Comparison of ENCODE assay signal across 11 cellular contexts in the genomic region with DNA sequence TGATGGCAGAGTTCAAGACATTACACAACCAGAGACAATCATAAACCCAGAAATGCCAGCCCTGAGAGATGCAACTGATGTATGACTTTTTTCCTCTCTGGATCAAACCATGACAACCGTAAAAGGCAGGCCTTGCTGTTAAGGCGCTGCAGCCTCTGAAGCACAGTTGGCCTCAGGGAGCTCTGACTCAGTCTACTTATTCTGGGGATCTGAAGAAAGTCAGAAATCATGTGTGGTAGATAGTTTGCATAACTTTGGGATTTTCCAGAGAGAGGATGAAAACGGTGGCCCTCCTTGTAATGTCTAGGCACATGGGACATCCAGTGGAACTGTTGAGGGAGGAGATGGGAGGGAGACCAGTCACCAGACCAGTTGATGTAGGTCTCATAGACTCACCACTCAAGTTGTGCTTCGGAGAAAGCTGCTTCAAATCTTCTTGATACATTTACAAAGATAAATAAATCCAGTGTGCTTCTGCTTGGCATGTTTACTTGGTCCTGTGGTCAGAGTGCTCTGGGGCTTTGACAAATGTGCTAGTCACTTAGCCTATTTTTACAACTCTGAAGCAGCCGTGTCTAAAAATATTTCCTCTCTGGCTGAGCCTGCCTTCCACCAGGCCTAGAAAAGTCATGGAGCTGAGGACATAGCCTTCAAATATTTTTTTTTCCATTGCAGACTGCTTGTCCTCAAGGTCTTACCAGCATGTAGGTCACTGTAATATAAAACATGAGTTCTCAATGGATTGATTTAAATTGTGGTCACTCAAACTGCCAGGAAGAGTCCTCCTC. TPM values are rescaled to one million over a fixed set of nuclear protein-coding genes. Genes with fewer than 3 reads are reported as not detected.
DNase-seq lines count a peak whose midpoint lies in the region; ATAC-seq and TF ChIP-seq lines count a peak whose summit lies in the region.
"Had no signal": no experiment of that assay in that cellular context is flagged by ENCODE, and none has a peak within 500 bp of the region (broad histone marks: within the 10 kb centered on the region; RNA-seq: fewer than 3 reads in every experiment).

No MANE protein-coding gene starts in this region.

- H3K36me3 Mint-ChIP-seq in osteocyte (ENCODE audit: unreplicated experiment), result peaks cover 5% of the 10 kb centered on the region

- H3K27me3 Mint-ChIP-seq in osteocyte (ENCODE audit: unreplicated experiment), result no peaks in the 10 kb centered on the region
- H3K27me3 Mint-ChIP-seq: CD8-positive, alpha-beta memory T cell; IgD-negative memory B cell had no signal

- no peak for ATAC-seq in GM18498 (IDR thresholded peaks at IDR 0.05; ENCODE audit: unreplicated experiment)

- peaks cover 78% of the 10 kb centered on the region for H3K4me1 ChIP-seq in BLaER1

- peak overlapping the region; percentile 57; the same call in 1 of the 2 replicates for H3K9ac ChIP-seq in BLaER1

- peak overlapping the region; percentile 93 for H3K27ac Mint-ChIP-seq in osteocyte (ENCODE audit: unreplicated experiment)
- H3K27ac Mint-ChIP-seq: IgD-negative memory B cell had no signal

- H3K4me1 Mint-ChIP-seq in osteocyte (ENCODE audit: unreplicated experiment), result peaks cover 34% of the 10 kb centered on the region

- peaks cover 70% of the 10 kb centered on the region for H3K36me3 ChIP-seq in BLaER1

- H3K9me3 Mint-ChIP-seq in osteocyte (ENCODE audit: unreplicated experiment), result no peaks in the 10 kb centered on the region
- H3K9me3 Mint-ChIP-seq: CD8-positive, alpha-beta memory T cell had no signal

- TF ChIP-seq CTCF in osteocyte (IDR thresholded peaks at IDR 0.05), result no peak

- peak overlapping the region; percentile 85 for H3K4me2 ChIP-seq in BLaER1

- H3K27ac ChIP-seq in BLaER1, result peak overlapping the region; percentile 32

- H3K9me3 ChIP-seq in BLaER1, result peaks cover 18% of the 10 kb centered on the region

- H4K20me1 ChIP-seq in BLaER1, result peaks cover 46% of the 10 kb centered on the region

- no peak overlapping the region for H3K4me3 Mint-ChIP-seq in osteocyte (ENCODE audit: unreplicated experiment)
- H3K4me3 Mint-ChIP-seq: CD8-positive, alpha-beta memory T cell; IgD-negative memory B cell had no signal

- H3K4me3 ChIP-seq in BLaER1, result 0 out of 2 replicates have a peak overlapping the region, but pooled peaks have one; percentile 8

- no peaks in the 10 kb centered on the region for H3K27me3 ChIP-seq in BLaER1

- DNase-seq in RPMI7951 (ENCODE audit: low read depth) (peak; percentile 86), fibroblast of peridontal ligament (ENCODE audit: extremely low read depth) (peak; percentile 84), osteocyte (ENCODE audit: extremely low spot score, unreplicated experiment) (no peak), NCI-H1930 (lab: John Stamatoyannopoulos, UW) (no peak)
- DNase-seq in activated effector memory CD4-positive, alpha-beta T cell treated with anti-CD3 and anti-CD28 coated beads, Interleukin-2, amount 50 U/mL, for 16 hours, result no peak
- DNase-seq in stimulated activated CD4-positive, alpha-beta T cell treated with anti-CD3 and anti-CD28 coated beads, Interleukin-12 subunit alpha, Interleukin-12 subunit beta, amount 100 ng/mL, for 4 hours, result no peak
- DNase-seq: activated CD4-positive, alpha-beta T cell treated with anti-CD3 and anti-CD28 coated beads for 4 hours; CD8-positive, alpha-beta memory T cell had no signal

RNA-seq across cellular contexts. Expression of a gene that starts 7.5 kb away (rescaled TPM):
- total RNA-seq in RPMI7951 (2014; rRNA removed; shearing (Covaris generic)), result 15.1 and 16.7 TPM in 2 replicates
- total RNA-seq in osteocyte, result 29.8 and 31.6 TPM in 2 replicates

Comparison
In these comparisons a context has a peak if more than half of its experiments do, and no peak if none do; other contexts are left out.
1. DNase-seq: peak in RPMI7951 (single experiment) and fibroblast of peridontal ligament (single experiment); none in osteocyte (single experiment), NCI-H1930 (0 of 2), activated effector memory CD4-positive, alpha-beta T cell treated with anti-CD3 and anti-CD28 coated beads, Interleukin-2, amount 50 U/mL, for 16 hours (single experiment) and stimulated activated CD4-positive, alpha-beta T cell treated with anti-CD3 and anti-CD28 coated beads, Interleukin-12 subunit alpha, Interleukin-12 subunit beta, amount 100 ng/mL, for 4 hours (single experiment).